16 cellular contexts compared by ENCODE assay signal in genomic region chr2:48221846-48222516, GRCh38.
DNase-seq lines count a peak whose midpoint lies in the region; ATAC-seq and TF ChIP-seq lines count a peak whose summit lies in the region.
"Had no signal": no experiment of that assay in that cellular context is flagged by ENCODE, and none has a peak within 500 bp of the region (broad histone marks: within the 10 kb centered on the region; RNA-seq: fewer than 3 reads in every experiment).

No MANE protein-coding gene starts in this region.

- no peak for ATAC-seq in HG02884 (IDR thresholded peaks at IDR 0.05; ENCODE audit: unreplicated experiment)

- no peaks in the 10 kb centered on the region for H3K27me3 ChIP-seq in WERI-Rb-1 (ENCODE audit: insufficient read depth, low read depth, severe bottlenecking)

- H3K27ac ChIP-seq in WERI-Rb-1: no peak overlapping the region

- no peaks in the 10 kb centered on the region for H3K9me3 ChIP-seq in WERI-Rb-1 (ENCODE audit: severe bottlenecking)

- H3K36me3 ChIP-seq in WERI-Rb-1: no peaks in the 10 kb centered on the region

- DNase-seq in SIG-M5 treated with dmso at 0.1 percent for 504 hours (lab: John Stamatoyannopoulos, UW; ENCODE audit: unreplicated experiment) (peak; percentile 39), SIG-M5 (lab: John Stamatoyannopoulos, UW) (no peak), NCI-H748 treated with DMSO at 0.1 percent for 48 hours (lab: John Stamatoyannopoulos, UW) (peak; percentile 1), epithelial cell of esophagus (ENCODE audit: low read depth) (peak; percentile 81), type B pancreatic cell (ENCODE audit: extremely low spot score, unreplicated experiment) (no peak), WERI-Rb-1 (no peak), HCEC 1CT (no peak)
- DNase-seq: activated CD8-positive, alpha-beta memory T cell treated with anti-CD3 and anti-CD28 coated beads for 24 hours; activated naive CD8-positive, alpha-beta T cell treated with anti-CD3 and anti-CD28 coated beads, Interleukin-2, amount 10 ng/mL, durations not matched to agents 7 days and 5 days; DMS79 treated with DMSO at 0.1 percent for 48 hours; NCI-H1092; retina had no signal

- H3K36me3 Mint-ChIP-seq in type B pancreatic cell: no peaks in the 10 kb centered on the region
- H3K36me3 Mint-ChIP-seq: activated naive CD8-positive, alpha-beta T cell treated with anti-CD3 and anti-CD28 coated beads, Interleukin-2, amount 10 ng/mL, durations not matched to agents 7 days and 5 days; brain had no signal

- H3K4me3 ChIP-seq in epithelial cell of esophagus (ENCODE audit: low read length) (no peak overlapping the region), WERI-Rb-1 (ENCODE audit: low read depth, low read length) (no peak overlapping the region)

- no peaks in the 10 kb centered on the region for H3K9me3 Mint-ChIP-seq in type B pancreatic cell
- H3K9me3 Mint-ChIP-seq: stimulated activated naive CD8-positive, alpha-beta T cell treated with anti-CD3 and anti-CD28 coated beads, Interleukin-15, Interleukin-2, amounts not matched to agents 100 ng/mL and 50 ng/mL, for 24 hours had no signal

- no peak for TF ChIP-seq CTCF in epithelial cell of esophagus (IDR thresholded peaks at IDR 0.05; ENCODE audit: insufficient read depth, low read depth, low read length, missing control alignments)
- TF ChIP-seq CTCF in type B pancreatic cell (conservative IDR thresholded peaks at IDR 0.05): no peak
- no peak for TF ChIP-seq CTCF in WERI-Rb-1 (IDR thresholded peaks at IDR 0.05; ENCODE audit: low read depth, low read length)

- no peaks in the 10 kb centered on the region for H3K27me3 Mint-ChIP-seq in type B pancreatic cell
- H3K27me3 Mint-ChIP-seq: activated naive CD8-positive, alpha-beta T cell treated with anti-CD3 and anti-CD28 coated beads, Interleukin-2, amount 10 ng/mL, durations not matched to agents 7 days and 5 days; brain; stimulated activated naive CD8-positive, alpha-beta T cell treated with anti-CD3 and anti-CD28 coated beads, Interleukin-15, Interleukin-2, amounts not matched to agents 100 ng/mL and 50 ng/mL, for 24 hours had no signal

- peak overlapping the region; percentile 2 for H3K27ac Mint-ChIP-seq in type B pancreatic cell
- H3K27ac Mint-ChIP-seq: activated naive CD8-positive, alpha-beta T cell treated with anti-CD3 and anti-CD28 coated beads, Interleukin-2, amount 10 ng/mL, durations not matched to agents 7 days and 5 days; stimulated activated naive CD8-positive, alpha-beta T cell treated with anti-CD3 and anti-CD28 coated beads, Interleukin-15, Interleukin-2, amounts not matched to agents 100 ng/mL and 50 ng/mL, for 24 hours had no signal

- H3K4me3 Mint-ChIP-seq in type B pancreatic cell: no peak overlapping the region
- H3K4me3 Mint-ChIP-seq: activated naive CD8-positive, alpha-beta T cell treated with anti-CD3 and anti-CD28 coated beads, Interleukin-2, amount 10 ng/mL, durations not matched to agents 7 days and 5 days; brain; neural crest cell; stimulated activated naive CD8-positive, alpha-beta T cell treated with anti-CD3 and anti-CD28 coated beads, Interleukin-15, Interleukin-2, amounts not matched to agents 100 ng/mL and 50 ng/mL, for 24 hours had no signal

- no peaks in the 10 kb centered on the region for H3K4me1 Mint-ChIP-seq in type B pancreatic cell (ENCODE audit: unreplicated experiment)
- H3K4me1 Mint-ChIP-seq: brain, neural crest cell had no signal

Comparison
In these comparisons a context has a peak if more than half of its experiments do, and no peak if none do; other contexts are left out.
1. DNase-seq: peak in SIG-M5 treated with dmso at 0.1 percent for 504 hours (single experiment), NCI-H748 treated with DMSO at 0.1 percent for 48 hours (single experiment) and epithelial cell of esophagus (single experiment); none in SIG-M5 (single experiment), type B pancreatic cell (single experiment), WERI-Rb-1 (single experiment) and HCEC 1CT (single experiment).